Comparison of ENCODE assay signal across 9 cellular contexts in genomic region chr10:88091490-88092061, GRCh38.
DNase-seq lines count a peak whose midpoint lies in the region; ATAC-seq, FAIRE-seq and TF ChIP-seq lines count a peak whose summit lies in the region.
"Had no signal": no experiment of that assay in that cellular context is flagged by ENCODE, and none has a peak within 500 bp of the region (broad histone marks: within the 10 kb centered on the region; RNA-seq: fewer than 3 reads in every experiment).

No MANE protein-coding gene starts in this region.

- no peak overlapping the region for H3K4me3 Mint-ChIP-seq in activated naive CD4-positive, alpha-beta T cell treated with anti-CD3 and anti-CD28 coated beads, Interleukin-2, amount 10 ng/mL, durations not matched to agents 7 days and 5 days

- no peak overlapping the region for H3K27ac ChIP-seq in RWPE1
- H3K27ac ChIP-seq in ovary = no peak overlapping the region

- peaks cover 37% of the 10 kb centered on the region for H3K4me1 Mint-ChIP-seq in activated naive CD4-positive, alpha-beta T cell treated with anti-CD3 and anti-CD28 coated beads, Interleukin-2, amount 10 ng/mL, durations not matched to agents 7 days and 5 days

- H3K27ac Mint-ChIP-seq in activated naive CD4-positive, alpha-beta T cell treated with anti-CD3 and anti-CD28 coated beads, Interleukin-2, amount 10 ng/mL, durations not matched to agents 7 days and 5 days = peak overlapping the region; percentile 85

- ATAC-seq in HG02884 (IDR thresholded peaks at IDR 0.05; ENCODE audit: unreplicated experiment) = peak; percentile 71

- no peak overlapping the region for H3K4me3 ChIP-seq in ovary

- intact Hi-C loops in ovary (cut with DNase I) = no loop called here

- peaks cover 3% of the 10 kb centered on the region for H3K36me3 Mint-ChIP-seq in activated naive CD4-positive, alpha-beta T cell treated with anti-CD3 and anti-CD28 coated beads, Interleukin-2, amount 10 ng/mL, durations not matched to agents 7 days and 5 days

- no peaks in the 10 kb centered on the region for H3K9me3 Mint-ChIP-seq in activated naive CD4-positive, alpha-beta T cell treated with anti-CD3 and anti-CD28 coated beads, Interleukin-2, amount 10 ng/mL, durations not matched to agents 7 days and 5 days

- POLR2A ChIA-PET in RWPE1 (lab: Yijun Ruan, JAX; ENCODE audit: low non-redundant PET) = interaction anchor here (1.2 kb wide), 1 partner anchor 228 kb away, joined by 4 read pairs; the partner anchor contains the start of genes KLLN and PTEN

- peaks cover 3% of the 10 kb centered on the region for H3K4me1 ChIP-seq in ovary (ENCODE audit: insufficient read depth)

- no peak for TF ChIP-seq POLR2A in ovary (IDR thresholded peaks at IDR 0.05)

- peak; percentile 100 for FAIRE-seq in GM18507 (lab: Jason Lieb, UNC)
- FAIRE-seq: H1 had no signal

- CTCF ChIA-PET in RWPE1 (lab: Yijun Ruan, JAX) = interaction anchor here (0.6 to 1.2 kb wide), 3 partner anchors 22 to 230 kb away, joined by 3 to 4 read pairs (median 3); no protein-coding TSS in a partner anchor
- CTCF ChIA-PET in activated naive CD4-positive, alpha-beta T cell treated with anti-CD3 and anti-CD28 coated beads, Interleukin-2, amount 10 ng/mL, durations not matched to agents 7 days and 5 days (lab: Charles Lee) = interaction anchor here (0.8 to 2.3 kb wide), 6 partner anchors 17 to 298 kb away, joined by 3 to 10 read pairs (median 4); no protein-coding TSS in a partner anchor

- 76 to 78% (median 77%) methylated on average over 4 of the region's 4 CpGs for WGBS in ovary, 3 donors

- H3K36me3 ChIP-seq in ovary = no peaks in the 10 kb centered on the region

- TF ChIP-seq CTCF in RWPE1 (conservative IDR thresholded peaks at IDR 0.05; ENCODE audit: low read depth) (no peak), ovary (IDR thresholded peaks at IDR 0.05) (no peak)

- H3K9me3 ChIP-seq in ovary = no peaks in the 10 kb centered on the region

- DNase-seq in GM18507 (ENCODE audit: extremely low spot score, insufficient read length, low read depth) (peak; percentile 58), RWPE1 (ENCODE audit: low spot score) (peak; percentile 48), SHP77 treated with DMSO at 0.1 percent for 48 hours (lab: John Stamatoyannopoulos, UW) (no peak), kidney glomerular epithelial cell (lab: John Stamatoyannopoulos, UW) (no peak), ovary (no peak)
- peak; percentile 85 for DNase-seq in activated naive CD4-positive, alpha-beta T cell treated with anti-CD3 and anti-CD28 coated beads, Interleukin-2, amount 10 ng/mL, durations not matched to agents 7 days and 5 days
- peak; percentile 48 to 80 (median 57) for DNase-seq in stimulated activated CD4-positive, alpha-beta T cell treated with anti-CD3 and anti-CD28 coated beads, TNF-alpha, amount 100 ng/mL, for 48 hours (ENCODE audit: low read depth in 3 of 3)

- no peaks in the 10 kb centered on the region for H3K27me3 ChIP-seq in ovary

- peaks cover 23% of the 10 kb centered on the region for H3K27me3 Mint-ChIP-seq in activated naive CD4-positive, alpha-beta T cell treated with anti-CD3 and anti-CD28 coated beads, Interleukin-2, amount 10 ng/mL, durations not matched to agents 7 days and 5 days

- no peak for TF ChIP-seq EP300 in ovary (IDR thresholded peaks at IDR 0.05)

Comparison
In these comparisons a context has a peak if more than half of its experiments do, and no peak if none do; other contexts are left out.
1. DNase-seq: peak in GM18507 (single experiment), RWPE1 (single experiment), activated naive CD4-positive, alpha-beta T cell treated with anti-CD3 and anti-CD28 coated beads, Interleukin-2, amount 10 ng/mL, durations not matched to agents 7 days and 5 days (single experiment) and stimulated activated CD4-positive, alpha-beta T cell treated with anti-CD3 and anti-CD28 coated beads, TNF-alpha, amount 100 ng/mL, for 48 hours (3 of 3); none in SHP77 treated with DMSO at 0.1 percent for 48 hours (single experiment), kidney glomerular epithelial cell (single experiment) and ovary (0 of 5).